ENCODE assay signal across 19 cellular contexts in genomic region chr7:159107052-159107892, GRCh38. TPM values are rescaled to one million over a fixed set of nuclear protein-coding genes. Genes with fewer than 3 reads are reported as not detected.
DNase-seq lines count a peak whose midpoint lies in the region; ATAC-seq and TF ChIP-seq lines count a peak whose summit lies in the region.
"Had no signal": no experiment of that assay in that cellular context is flagged by ENCODE, and none has a peak within 500 bp of the region (broad histone marks: within the 10 kb centered on the region; RNA-seq: fewer than 3 reads in every experiment).

No MANE protein-coding gene starts in this region.

- no peaks in the 10 kb centered on the region for H3K79me2 ChIP-seq in mesendoderm (ENCODE audit: control insufficient read depth, insufficient read depth, low read length)

- no peaks in the 10 kb centered on the region for H3K36me3 ChIP-seq in mesendoderm (ENCODE audit: control insufficient read depth, insufficient read depth, low read length)
- H3K36me3 ChIP-seq: brain microvascular endothelial cell, HAP-1 had no signal

- no peak overlapping the region for H3K9ac ChIP-seq in mesendoderm (ENCODE audit: low read length)

- H3K27ac Mint-ChIP-seq in natural killer cell treated with Interleukin-12 subunit alpha and Interleukin-12 subunit beta and Interleukin-15 and Interleukin-18, amount 100 ng/mL, for 72 hours, result no peak overlapping the region
- H3K27ac Mint-ChIP-seq in natural killer cell (no peak overlapping the region), osteocyte (ENCODE audit: unreplicated experiment) (no peak overlapping the region)
- H3K27ac Mint-ChIP-seq: activated naive CD4-positive, alpha-beta T cell treated with anti-CD3 and anti-CD28 coated beads, Interleukin-2, amount 50 U/mL, for 72 hours; mesothelial cell of epicardium; T-cell had no signal

- H3K27me3 ChIP-seq in mesendoderm (ENCODE audit: insufficient read depth, low read length, poor library complexity), result no peaks in the 10 kb centered on the region
- H3K27me3 ChIP-seq: brain microvascular endothelial cell had no signal

- intact Hi-C loops in natural killer cell (cut with micrococcal nuclease), result no loop called here

- H2BK15ac ChIP-seq in mesendoderm (replicated peaks; ENCODE audit: low read depth), result no peak overlapping the region

- TF ChIP-seq CTCF in natural killer cell (IDR thresholded peaks at IDR 0.05), result no peak
- no peak for TF ChIP-seq CTCF in osteocyte (IDR thresholded peaks at IDR 0.05)

- H3K18ac ChIP-seq in mesendoderm (ENCODE audit: low read length), result peak overlapping the region; percentile 2

- no peak for ATAC-seq in natural killer cell treated with Interleukin-12 subunit alpha and Interleukin-12 subunit beta and Interleukin-15 and Interleukin-18, amount 100 ng/mL, for 72 hours
- no peak for ATAC-seq in natural killer cell
- no peak for ATAC-seq in HG02981 (IDR thresholded peaks at IDR 0.05; ENCODE audit: unreplicated experiment)
- ATAC-seq: activated naive CD4-positive, alpha-beta T cell treated with anti-CD3 and anti-CD28 coated beads, Interleukin-2, amount 50 U/mL, for 72 hours; T-cell had no signal

- no peak overlapping the region for H4K5ac ChIP-seq in mesendoderm (ENCODE audit: low read length)

- no CpG with 5 or more reads among the region's 15 CpGs for WGBS in mesendoderm (ENCODE audit: extremely low coverage, insufficient coverage, low lambda C conversion rate)

- H3K36me3 Mint-ChIP-seq in natural killer cell treated with Interleukin-12 subunit alpha and Interleukin-12 subunit beta and Interleukin-15 and Interleukin-18, amount 100 ng/mL, for 72 hours, result no peaks in the 10 kb centered on the region
- H3K36me3 Mint-ChIP-seq in natural killer cell (no peaks in the 10 kb centered on the region), osteocyte (ENCODE audit: unreplicated experiment) (no peaks in the 10 kb centered on the region)
- H3K36me3 Mint-ChIP-seq: mesothelial cell of epicardium, T-cell had no signal

- H3K27me3 Mint-ChIP-seq in natural killer cell treated with Interleukin-12 subunit alpha and Interleukin-12 subunit beta and Interleukin-15 and Interleukin-18, amount 100 ng/mL, for 72 hours, result peaks cover 0 to 11% of the 10 kb centered on the region in 2 donors
- peaks cover 4 to 6% of the 10 kb centered on the region in 2 donors for H3K27me3 Mint-ChIP-seq in natural killer cell (ENCODE audit: low read depth in 2 of 2)
- H3K27me3 Mint-ChIP-seq in osteocyte (ENCODE audit: unreplicated experiment), result no peaks in the 10 kb centered on the region

- peaks cover 0 to 6% of the 10 kb centered on the region in 2 donors for H3K4me1 Mint-ChIP-seq in natural killer cell treated with Interleukin-12 subunit alpha and Interleukin-12 subunit beta and Interleukin-15 and Interleukin-18, amount 100 ng/mL, for 72 hours (ENCODE audit: low read depth in 2 of 2)
- peaks cover 8 to 29% of the 10 kb centered on the region in 2 donors for H3K4me1 Mint-ChIP-seq in natural killer cell
- H3K4me1 Mint-ChIP-seq in osteocyte (ENCODE audit: unreplicated experiment), result no peaks in the 10 kb centered on the region

- H2BK120ac ChIP-seq in mesendoderm (ENCODE audit: low read depth, low read length), result no peak overlapping the region

- peak overlapping the region; percentile 52 for H2BK5ac ChIP-seq in mesendoderm (ENCODE audit: low read length)

- H3K4me3 Mint-ChIP-seq in natural killer cell treated with Interleukin-12 subunit alpha and Interleukin-12 subunit beta and Interleukin-15 and Interleukin-18, amount 100 ng/mL, for 72 hours, result no peak overlapping the region
- H3K4me3 Mint-ChIP-seq in natural killer cell, result no peak overlapping the region
- no peak overlapping the region for H3K4me3 Mint-ChIP-seq in osteocyte (ENCODE audit: unreplicated experiment)
- H3K4me3 Mint-ChIP-seq: mesothelial cell of epicardium, T-cell had no signal

- H3K56ac ChIP-seq in mesendoderm (ENCODE audit: low read length), result peak overlapping the region; percentile 50

- H3K23ac ChIP-seq in mesendoderm (ENCODE audit: low read length), result peak overlapping the region; percentile 70

- H4K8ac ChIP-seq in mesendoderm (ENCODE audit: low read depth, low read length), result no peak overlapping the region

- no peaks in the 10 kb centered on the region for H3K9me3 Mint-ChIP-seq in natural killer cell treated with Interleukin-12 subunit alpha and Interleukin-12 subunit beta and Interleukin-15 and Interleukin-18, amount 100 ng/mL, for 72 hours
- H3K9me3 Mint-ChIP-seq in natural killer cell (no peaks in the 10 kb centered on the region), osteocyte (ENCODE audit: unreplicated experiment) (peaks cover under 1% of the 10 kb centered on the region)
- H3K9me3 Mint-ChIP-seq: T-cell had no signal

- H2AK5ac ChIP-seq in mesendoderm (ENCODE audit: low read length), result peak overlapping the region; percentile 89

- no peak overlapping the region for H3K4ac ChIP-seq in mesendoderm (ENCODE audit: low read depth, low read length)

- H3K4me2 ChIP-seq in mesendoderm (ENCODE audit: low read length), result no peak overlapping the region

- peak; percentile 28 for DNase-seq in natural killer cell treated with Interleukin-12 subunit alpha and Interleukin-12 subunit beta and Interleukin-15 and Interleukin-18, amount 100 ng/mL, for 72 hours (ENCODE audit: low spot score)
- DNase-seq in natural killer cell (no peak), NCI-H69 (lab: John Stamatoyannopoulos, UW) (peak; percentile 39), mesendoderm (no peak), globus pallidus (ENCODE audit: low spot score) (no peak), osteocyte (ENCODE audit: extremely low spot score, unreplicated experiment) (no peak)
- DNase-seq: activated CD4-positive, alpha-beta T cell treated with anti-CD3 and anti-CD28 coated beads, Interleukin-2, amount 50 U/mL, for 1 hour; brain microvascular endothelial cell; GDM1; hypothalamus; kidney glomerular epithelial cell; T-cell had no signal

- H3K4me1 ChIP-seq in mesendoderm (ENCODE audit: control insufficient read depth, low read depth, low read length), result peaks cover 11% of the 10 kb centered on the region
- H3K4me1 ChIP-seq: HAP-1 had no signal

- H3K4me3 ChIP-seq in mesendoderm (ENCODE audit: low read length), result no peak overlapping the region
- H3K4me3 ChIP-seq: coronary artery, HAP-1 had no signal

- H3K79me1 ChIP-seq in mesendoderm (ENCODE audit: low read length), result no peaks in the 10 kb centered on the region

- H3K27ac ChIP-seq in mesendoderm (ENCODE audit: low read depth, low read length), result no peak overlapping the region
- H3K27ac ChIP-seq: brain microvascular endothelial cell had no signal

RNA-seq across cellular contexts. Expression of gene VIPR2, which starts 37.4 kb away (rescaled TPM):
- under 1 TPM; 0.36 to 0.45 TPM for total RNA-seq in natural killer cell treated with Interleukin-12 subunit alpha and Interleukin-12 subunit beta and Interleukin-15 and Interleukin-18, amount 100 ng/mL, for 72 hours
- 1 to 10 TPM; 2.2 to 4.9 (median 4.7) TPM for total RNA-seq in natural killer cell
- polyA plus RNA-seq in mesendoderm (2013, experiment 1 of 2), result 0.35 TPM
- polyA plus RNA-seq in mesendoderm (2013, experiment 2 of 2), result 0.29 TPM
- 0.19 and 0.39 TPM in 2 replicates for total RNA-seq in osteocyte
- total RNA-seq: fibroblast of villous mesenchyme, RPMI7951 had no signal

Comparison
In these comparisons a context has a peak if more than half of its experiments do, and no peak if none do; other contexts are left out.
1. DNase-seq: peak in natural killer cell treated with Interleukin-12 subunit alpha and Interleukin-12 subunit beta and Interleukin-15 and Interleukin-18, amount 100 ng/mL, for 72 hours (single experiment) and NCI-H69 (single experiment); none in natural killer cell (single experiment), mesendoderm (single experiment), globus pallidus (single experiment) and osteocyte (single experiment).